ENCODE assay signal across 29 cellular contexts in genomic region chr18:60552948-60553347, GRCh38.
"Had no signal": no experiment of that assay in that cellular context is flagged by ENCODE, and none has a peak within 500 bp of the region (broad histone marks: within the 10 kb centered on the region; RNA-seq: fewer than 3 reads in every experiment).

No MANE protein-coding gene starts in this region.

- H3K4me3 Mint-ChIP-seq: activated B cell treated with CpG ODN at 0.5 μM for 24 hours; activated CD8-positive, alpha-beta T cell treated with anti-CD3 and anti-CD28 coated beads for 36 hours; activated naive CD8-positive, alpha-beta T cell; activated T-cell treated with anti-CD3 and anti-CD28 coated beads, Interleukin-2, amount 50 U/mL, for 4 hours; activated T-helper 17 cell treated with anti-CD3 and anti-CD28 coated beads, Interleukin-2, amount 50 U/mL, for 72 hours; central memory CD8-positive, alpha-beta T cell; dendritic cell treated with granulocyte-macrophage colony-stimulating factor and Interleukin-4, amounts not matched to agents 40 ng/mL and 50 ng/mL, for 4 days; endodermal cell; T-helper 17 cell; T-helper 2 cell treated with Interferon-gamma antibody and Interleukin-4, amounts not matched to agents 5 μg/mL and 100 μg/mL, for 36 hours had no signal

- H3K27ac ChIP-seq: brain microvascular endothelial cell, coronary artery, dorsolateral prefrontal cortex, WERI-Rb-1 had no signal

- H3K27ac Mint-ChIP-seq: activated B cell treated with CpG ODN at 0.5 μM for 24 hours; activated CD8-positive, alpha-beta T cell treated with anti-CD3 and anti-CD28 coated beads for 36 hours; activated naive CD8-positive, alpha-beta T cell; activated T-helper 17 cell treated with anti-CD3 and anti-CD28 coated beads, Interleukin-2, amount 50 U/mL, for 72 hours; dendritic cell treated with granulocyte-macrophage colony-stimulating factor and Interleukin-4, amounts not matched to agents 40 ng/mL and 50 ng/mL, for 4 days; endodermal cell; T-helper 17 cell; T-helper 2 cell treated with Interferon-gamma antibody and Interleukin-4, amounts not matched to agents 5 μg/mL and 100 μg/mL, for 36 hours had no signal

- H3K36me3 ChIP-seq: brain microvascular endothelial cell, WERI-Rb-1 had no signal

- H3K9me3 Mint-ChIP-seq: activated B cell treated with CpG ODN at 0.5 μM for 24 hours; activated CD8-positive, alpha-beta T cell treated with anti-CD3 and anti-CD28 coated beads for 36 hours; activated T-cell treated with anti-CD3 and anti-CD28 coated beads, Interleukin-2, amount 50 U/mL, for 4 hours; activated T-helper 17 cell treated with anti-CD3 and anti-CD28 coated beads, Interleukin-2, amount 50 U/mL, for 72 hours; dendritic cell treated with granulocyte-macrophage colony-stimulating factor and Interleukin-4, amounts not matched to agents 40 ng/mL and 50 ng/mL, for 4 days; endodermal cell; T-helper 2 cell treated with Interferon-gamma antibody and Interleukin-4, amounts not matched to agents 5 μg/mL and 100 μg/mL, for 36 hours had no signal

- H3K4me1 Mint-ChIP-seq: activated B cell treated with CpG ODN at 0.5 μM for 24 hours; activated T-helper 17 cell treated with anti-CD3 and anti-CD28 coated beads, Interleukin-2, amount 50 U/mL, for 72 hours; central memory CD8-positive, alpha-beta T cell; endodermal cell; T-helper 17 cell had no signal

- H3K27me3 Mint-ChIP-seq: activated B cell treated with CpG ODN at 0.5 μM for 24 hours; activated CD8-positive, alpha-beta T cell treated with anti-CD3 and anti-CD28 coated beads for 36 hours; activated naive CD8-positive, alpha-beta T cell; activated T-helper 17 cell treated with anti-CD3 and anti-CD28 coated beads, Interleukin-2, amount 50 U/mL, for 72 hours; central memory CD8-positive, alpha-beta T cell; dendritic cell treated with granulocyte-macrophage colony-stimulating factor and Interleukin-4, amounts not matched to agents 40 ng/mL and 50 ng/mL, for 4 days; T-helper 17 cell had no signal

- H3K4me3 ChIP-seq: coronary artery, dorsolateral prefrontal cortex had no signal

- H3K27me3 ChIP-seq: brain microvascular endothelial cell had no signal

- DNase-seq: activated B cell treated with CpG ODN at 0.5 μM for 24 hours; activated CD4-positive, alpha-beta T cell treated with anti-CD3 and anti-CD28 coated beads for 48 hours; activated CD4-positive, alpha-beta T cell treated with anti-CD3 and anti-CD28 coated beads, Interleukin-2, amount 50 U/mL, for 1 hour; activated CD4-positive, alpha-beta T cell treated with anti-CD3 and anti-CD28 coated beads, Interleukin-2, amount 50 U/mL, for 48 hours; activated CD8-positive, alpha-beta memory T cell treated with anti-CD3 and anti-CD28 coated beads for 24 hours; activated CD8-positive, alpha-beta T cell treated with anti-CD3 and anti-CD28 coated beads for 36 hours; activated effector memory CD4-positive, alpha-beta T cell treated with Interleukin-2 at 50 U/mL for 16 hours; activated gamma-delta T cell treated with Interleukin-2 at 50 U/mL for 16 hours; activated naive CD4-positive, alpha-beta T cell treated with anti-CD3 and anti-CD28 coated beads, Interleukin-2, amount 50 U/mL, for 16 hours; activated naive CD4-positive, alpha-beta T cell treated with Interleukin-2 at 50 U/mL for 16 hours; activated T-cell treated with anti-CD3 and anti-CD28 coated beads, Interleukin-2, amount 50 U/mL, for 4 hours; amniotic stem cell; anterior cingulate cortex; brain microvascular endothelial cell; dorsolateral prefrontal cortex; effector memory CD4-positive, alpha-beta T cell; endodermal cell; foreskin fibroblast; T-helper 17 cell; T1000; WERI-Rb-1 had no signal

- H3K36me3 Mint-ChIP-seq: activated naive CD8-positive, alpha-beta T cell had no signal

- ATAC-seq: activated CD4-positive, CD25-positive, alpha-beta regulatory T cell treated with anti-CD3 and anti-CD28 coated beads, Interleukin-2, amount 50 U/mL, for 24 hours; activated CD8-positive, alpha-beta T cell treated with anti-CD3 and anti-CD28 coated beads for 36 hours; activated T-cell treated with anti-CD3 and anti-CD28 coated beads, Interleukin-2, amount 50 U/mL, for 4 hours; activated T-helper 17 cell treated with anti-CD3 and anti-CD28 coated beads, Interleukin-2, amount 50 U/mL, for 72 hours; esophagus mucosa; T-helper 17 cell had no signal
